ENCODE assay signal across 1 cellular context in genomic region chr16:72889616-72890235, GRCh38.
TF ChIP-seq lines count a peak whose summit lies in the region.

No MANE protein-coding gene starts in this region.

TF ChIP-seq in H1, 55 proteins besides CTCF, POLR2A, EP300 and RAD21 (continued from another document):
- TF ChIP-seq KDM1A (IDR thresholded peaks at IDR 0.05; ENCODE audit: borderline replicate concordance, low read length): no peak
- TF ChIP-seq TEAD4 (IDR thresholded peaks at IDR 0.05; ENCODE audit: low read depth, low read length): no peak
- no peak for TF ChIP-seq JUN (IDR thresholded peaks at IDR 0.05; ENCODE audit: low read depth, low read length)
- TF ChIP-seq GABPA (IDR thresholded peaks at IDR 0.05; ENCODE audit: borderline replicate concordance, insufficient read depth, low read length): no peak
- no peak for TF ChIP-seq E2F6 (IDR thresholded peaks at IDR 0.05)
- no peak for TF ChIP-seq BRCA1 (IDR thresholded peaks at IDR 0.05; ENCODE audit: low read depth, low read length)
- TF ChIP-seq SP2 (IDR thresholded peaks at IDR 0.05; ENCODE audit: low read length): no peak
- TF ChIP-seq, protein P1, sequence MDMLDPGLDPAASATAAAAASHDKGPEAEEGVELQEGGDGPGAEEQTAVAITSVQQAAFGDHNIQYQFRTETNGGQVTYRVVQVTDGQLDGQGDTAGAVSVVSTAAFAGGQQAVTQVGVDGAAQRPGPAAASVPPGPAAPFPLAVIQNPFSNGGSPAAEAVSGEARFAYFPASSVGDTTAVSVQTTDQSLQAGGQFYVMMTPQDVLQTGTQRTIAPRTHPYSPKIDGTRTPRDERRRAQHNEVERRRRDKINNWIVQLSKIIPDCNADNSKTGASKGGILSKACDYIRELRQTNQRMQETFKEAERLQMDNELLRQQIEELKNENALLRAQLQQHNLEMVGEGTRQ (IDR thresholded peaks at IDR 0.05; ENCODE audit: low read length): no peak
- TF ChIP-seq BACH1 (IDR thresholded peaks at IDR 0.05; ENCODE audit: low read length): no peak
- no peak for TF ChIP-seq HDAC2 (IDR thresholded peaks at IDR 0.05; ENCODE audit: borderline replicate concordance in 1 of 2, low read depth in 2 of 2, low read length in 2 of 2)
- no peak for TF ChIP-seq SIX5 (IDR thresholded peaks at IDR 0.05; ENCODE audit: low read depth, low read length)
- no peak for TF ChIP-seq TBP (IDR thresholded peaks at IDR 0.05; ENCODE audit: low read depth, low read length)
- no peak for TF ChIP-seq CHD2 (IDR thresholded peaks at IDR 0.05; ENCODE audit: low read length)
TF ChIP-seq in H1: peak in this region for 0.
